In the genomic region with DNA sequence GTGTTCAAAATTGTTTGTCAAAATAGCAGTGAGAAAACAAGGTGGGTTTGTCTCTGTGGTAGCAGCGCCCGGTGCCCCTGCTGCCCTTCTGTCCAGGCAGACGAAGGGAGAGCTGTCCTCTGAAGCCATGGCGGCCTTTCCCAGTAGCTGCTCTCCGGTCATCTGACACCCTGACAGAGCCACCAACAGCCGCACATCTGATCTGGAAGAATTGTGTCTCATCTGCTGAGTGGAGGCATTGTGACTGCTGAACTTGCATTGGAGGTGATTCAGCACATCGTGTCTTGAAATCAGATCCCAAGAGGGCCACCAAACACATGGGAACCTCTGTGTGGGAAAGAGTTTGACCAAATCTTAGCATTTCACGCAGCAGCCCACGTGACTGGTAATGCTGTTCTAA, we compare ENCODE assay signal across 18 cellular contexts.
DNase-seq lines count a peak whose midpoint lies in the region; ATAC-seq, FAIRE-seq and TF ChIP-seq lines count a peak whose summit lies in the region.
"Had no signal": no experiment of that assay in that cellular context is flagged by ENCODE, and none has a peak within 500 bp of the region (broad histone marks: within the 10 kb centered on the region; RNA-seq: fewer than 3 reads in every experiment).

No MANE protein-coding gene starts in this region.

- POLR2A ChIA-PET in K562 (lab: Yijun Ruan, JAX), result no interaction called here

- H3K79me2 ChIP-seq in K562 (ENCODE audit: control insufficient read depth, insufficient read depth, low read length), result no peaks in the 10 kb centered on the region

- H4K20me1 ChIP-seq in K562 (replicated peaks; ENCODE audit: control insufficient read depth, insufficient read depth, low read length), result no peaks in the 10 kb centered on the region

- BruUV-seq in K562 (replicated peaks; lab: Mats Ljungman, UMichigan), result no TSS peak

- no peak for FAIRE-seq in K562 (lab: Jason Lieb, UNC)
- FAIRE-seq: G401.6, GM12891, HepG2, HTR-8/SVneo had no signal

- no peak for TF ChIP-seq RAD21 in K562 (CRISPR knock-in tag; conservative IDR thresholded peaks at IDR 0.05 in 1 of 2, IDR thresholded peaks at IDR 0.05 in 1 of 2)

- no peak for TF ChIP-seq EP300 in K562 (IDR thresholded peaks at IDR 0.05; ENCODE audit: low read length)

- H3K27ac ChIP-seq in K562 (ENCODE audit: extremely low read depth, low read depth, low read length), result no peak overlapping the region
- H3K27ac ChIP-seq in lung (ENCODE audit: low read depth in 1 of 2, low read length in 1 of 2), result no peak overlapping the region
- H3K27ac ChIP-seq in right lobe of liver, result no peak overlapping the region

- intact Hi-C loops in K562 (cut with micrococcal nuclease), result no loop called here
- intact Hi-C loops in right lobe of liver (cut with DNase I), result no loop called here

- no peak overlapping the region for H3K9ac ChIP-seq in K562 (ENCODE audit: insufficient read depth in 1 of 2, low read depth in 2 of 2, low read length in 2 of 2)

- DNase-seq in Ammon's horn (ENCODE audit: low spot score) (peak; percentile 29), K562 (ENCODE audit: extremely low read depth in 1 of 4, low spot score in 3 of 4) (no peak), lung (ENCODE audit: low spot score) (peak; percentile 19), putamen (ENCODE audit: low spot score) (peak; percentile 41), right lobe of liver (no peak)
- DNase-seq in effector CD8-positive, alpha-beta T cell (lab: John Stamatoyannopoulos, UW), result no peak
- DNase-seq: ACHN; C1 segment of cervical spinal cord; CD4-positive, alpha-beta T cell; DMS79; EL; HCEC 1CT; HFFc6 had no signal

- H2AFZ ChIP-seq in K562 (ENCODE audit: low read depth, low read length), result no peak overlapping the region

- H3K9me1 ChIP-seq in K562 (ENCODE audit: control insufficient read depth, insufficient read depth, low read length), result no peaks in the 10 kb centered on the region

- in situ Hi-C loops in K562 (cut with MboI), result no loop called here

- H3K27me3 ChIP-seq in K562 (ENCODE audit: control insufficient read depth in 2 of 2, insufficient read depth in 2 of 2, low read length in 2 of 2) (no peaks in the 10 kb centered on the region; a peak in 1 of 5 replicates), lung (ENCODE audit: control insufficient read depth, insufficient read depth) (no peaks in the 10 kb centered on the region), right lobe of liver (no peaks in the 10 kb centered on the region)

- no peak overlapping the region for H3K4me2 ChIP-seq in K562 (ENCODE audit: insufficient read depth, low read length)

- ATAC-seq in K562 (no peak), lung (ENCODE audit: insufficient read depth, low FRiP score) (no peak), GM19395 (IDR thresholded peaks at IDR 0.05; ENCODE audit: unreplicated experiment) (no peak), right lobe of liver (no peak)
- ATAC-seq: HepG2 had no signal

- H3K36me3 ChIP-seq in K562 (ENCODE audit: control insufficient read depth, insufficient read depth, low read length) (no peaks in the 10 kb centered on the region), lung (ENCODE audit: control insufficient read depth in 2 of 2, insufficient read depth in 2 of 2, low read length in 2 of 2) (no peaks in the 10 kb centered on the region), right lobe of liver (no peaks in the 10 kb centered on the region)

- H3K9me3 ChIP-seq in K562 (replicated peaks; ENCODE audit: control insufficient read depth, insufficient read depth, low read depth, low read length) (no peaks in the 10 kb centered on the region), lung (ENCODE audit: control insufficient read depth in 2 of 2, insufficient read depth in 1 of 2, low read length in 1 of 2) (peaks cover 0 to 6% of the 10 kb centered on the region in 2 donors), right lobe of liver (no peaks in the 10 kb centered on the region)

- TF ChIP-seq POLR2A in K562 (conservative IDR thresholded peaks at IDR 0.05) (no peak), right lobe of liver (IDR thresholded peaks at IDR 0.05) (no peak)

- CTCF ChIA-PET in K562 (lab: Yijun Ruan, JAX; ENCODE audit: low intra/inter-chr PET ratio), result no interaction called here

- H3K4me3 ChIP-seq in K562, result no peak overlapping the region
- no peak overlapping the region for H3K4me3 ChIP-seq in lung
- H3K4me3 ChIP-seq in right lobe of liver, result no peak overlapping the region

- no peaks in the 10 kb centered on the region for H3K4me1 ChIP-seq in K562 (replicated peaks in 1 of 2; ENCODE audit: control insufficient read depth in 2 of 2, insufficient read depth in 2 of 2, low read length in 2 of 2)
- no peaks in the 10 kb centered on the region for H3K4me1 ChIP-seq in lung (ENCODE audit: control insufficient read depth in 2 of 2, insufficient read depth in 2 of 2, low read length in 2 of 2)
- no peaks in the 10 kb centered on the region for H3K4me1 ChIP-seq in right lobe of liver

- no peak for TF ChIP-seq CTCF in K562 (IDR thresholded peaks at IDR 0.05 in 2 of 3, conservative IDR thresholded peaks at IDR 0.05 in 1 of 3; ENCODE audit: insufficient read depth in 2 of 3, low read depth in 1 of 3, low read length in 3 of 3)
- no peak for TF ChIP-seq CTCF in lung (IDR thresholded peaks at IDR 0.05; ENCODE audit: control extremely low read depth, extremely low read depth)
- TF ChIP-seq CTCF in right lobe of liver (IDR thresholded peaks at IDR 0.05), result no peak

- 0% methylated on average over 9 of the region's 9 CpGs for WGBS in K562 (ENCODE audit: insufficient coverage, low coverage, missing lambda C conversion rate)
- 81% methylated on average over 9 of the region's 9 CpGs for WGBS in lung, 2 donors
- 53% methylated on average over 6 of the region's 9 CpGs for WGBS in right lobe of liver (ENCODE audit: insufficient coverage, low coverage, low lambda C conversion rate, missing lambda C conversion rate)

TF ChIP-seq in K562, 482 proteins besides CTCF, POLR2A, EP300 and RAD21:
- TF ChIP-seq, protein P1, sequence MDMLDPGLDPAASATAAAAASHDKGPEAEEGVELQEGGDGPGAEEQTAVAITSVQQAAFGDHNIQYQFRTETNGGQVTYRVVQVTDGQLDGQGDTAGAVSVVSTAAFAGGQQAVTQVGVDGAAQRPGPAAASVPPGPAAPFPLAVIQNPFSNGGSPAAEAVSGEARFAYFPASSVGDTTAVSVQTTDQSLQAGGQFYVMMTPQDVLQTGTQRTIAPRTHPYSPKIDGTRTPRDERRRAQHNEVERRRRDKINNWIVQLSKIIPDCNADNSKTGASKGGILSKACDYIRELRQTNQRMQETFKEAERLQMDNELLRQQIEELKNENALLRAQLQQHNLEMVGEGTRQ (CRISPR knock-in tag; IDR thresholded peaks at IDR 0.05), result peak; percentile 31; the same call in 1 of the 2 replicates
- TF ChIP-seq GABPB1 (CRISPR knock-in tag; IDR thresholded peaks at IDR 0.05), result no peak

Comparison
In these comparisons a context has a peak if more than half of its experiments do, and no peak if none do; other contexts are left out.
1. DNase-seq: peak in Ammon's horn (single experiment), lung (single experiment) and putamen (single experiment); none in K562 (0 of 4), right lobe of liver (0 of 3) and effector CD8-positive, alpha-beta T cell (single experiment).